Comparison of ENCODE assay signal across 1 cellular context in genomic region chr16:87317766-87318121, GRCh38.
A peak's percentile ranks its signal among the peaks of the same experiment; 100 is the strongest.
TF ChIP-seq lines count a peak whose summit lies in the region.

No MANE protein-coding gene starts in this region.

TF ChIP-seq in HepG2, 621 proteins besides CTCF, POLR2A, EP300 and RAD21 (continued from another document and continues in another):
- TF ChIP-seq MZF1 (CRISPR knock-in tag; IDR thresholded peaks at IDR 0.05; ENCODE audit: borderline replicate concordance) = no peak
- no peak for TF ChIP-seq SIX4 (CRISPR knock-in tag; IDR thresholded peaks at IDR 0.05)
- no peak; the same call in 1 of the 2 replicates for TF ChIP-seq SPEN (CRISPR knock-in tag; IDR thresholded peaks at IDR 0.05; ENCODE audit: low read depth)
- TF ChIP-seq RBAK (CRISPR knock-in tag; IDR thresholded peaks at IDR 0.05) = no peak
- TF ChIP-seq LRRFIP1 (CRISPR knock-in tag; conservative IDR thresholded peaks at IDR 0.05) = no peak
- TF ChIP-seq BCL3 (CRISPR knock-in tag; IDR thresholded peaks at IDR 0.05) = no peak
- TF ChIP-seq ZIK1 (CRISPR knock-in tag; IDR thresholded peaks at IDR 0.05; ENCODE audit: borderline replicate concordance, low read depth) = no peak
- no peak for TF ChIP-seq TBX2 (CRISPR knock-in tag; IDR thresholded peaks at IDR 0.05; ENCODE audit: borderline replicate concordance)
- TF ChIP-seq ZNF18 (CRISPR knock-in tag; IDR thresholded peaks at IDR 0.05; ENCODE audit: insufficient replicate concordance) = peak; percentile 16
- 0 out of 2 replicates have a peak, but pooled peaks have one; percentile 1 for TF ChIP-seq PHF21A (CRISPR knock-in tag; IDR thresholded peaks at IDR 0.05)
- no peak for TF ChIP-seq ZNF577 (CRISPR knock-in tag; IDR thresholded peaks at IDR 0.05; ENCODE audit: borderline replicate concordance, low read depth)
- TF ChIP-seq ZNF83 (CRISPR knock-in tag; IDR thresholded peaks at IDR 0.05; ENCODE audit: borderline replicate concordance) = no peak
- TF ChIP-seq ETS1 (CRISPR knock-in tag; IDR thresholded peaks at IDR 0.05) = no peak
- no peak for TF ChIP-seq KMT2B (CRISPR knock-in tag; IDR thresholded peaks at IDR 0.05)
- TF ChIP-seq ZNF724P (CRISPR knock-in tag; IDR thresholded peaks at IDR 0.05; ENCODE audit: borderline replicate concordance) = no peak
- TF ChIP-seq ZNF674 (CRISPR knock-in tag; IDR thresholded peaks at IDR 0.05; ENCODE audit: low read depth) = no peak
- TF ChIP-seq DMAP1 (CRISPR knock-in tag; IDR thresholded peaks at IDR 0.05) = peak; percentile 46
- TF ChIP-seq SATB2 (CRISPR knock-in tag; IDR thresholded peaks at IDR 0.05) = no peak
- peak; percentile 19 for TF ChIP-seq HNRNPLL (IDR thresholded peaks at IDR 0.05; ENCODE audit: low read depth, low read length, poor library complexity, severe bottlenecking)
- TF ChIP-seq NFE2 (CRISPR knock-in tag; IDR thresholded peaks at IDR 0.05) = no peak
- no peak for TF ChIP-seq FUBP1 (CRISPR knock-in tag; IDR thresholded peaks at IDR 0.05; ENCODE audit: borderline replicate concordance)
- no peak for TF ChIP-seq ZNF143 (CRISPR knock-in tag; IDR thresholded peaks at IDR 0.05)
- TF ChIP-seq ZNF292 (CRISPR knock-in tag; IDR thresholded peaks at IDR 0.05; ENCODE audit: borderline replicate concordance, low read depth) = no peak
- TF ChIP-seq GTF3A (CRISPR knock-in tag; conservative IDR thresholded peaks at IDR 0.05) = no peak
- no peak for TF ChIP-seq CENPBD1 (CRISPR knock-in tag; IDR thresholded peaks at IDR 0.05; ENCODE audit: borderline replicate concordance, low read depth)
- no peak for TF ChIP-seq SP4 (CRISPR knock-in tag; IDR thresholded peaks at IDR 0.05)
- TF ChIP-seq ZNF563 (CRISPR knock-in tag; IDR thresholded peaks at IDR 0.05) = no peak
- no peak for TF ChIP-seq ZBTB25 (CRISPR knock-in tag; IDR thresholded peaks at IDR 0.05)
- TF ChIP-seq SP1 (IDR thresholded peaks at IDR 0.05) = no peak
- no peak for TF ChIP-seq SP1 (CRISPR knock-in tag; IDR thresholded peaks at IDR 0.05)
- TF ChIP-seq SRY (CRISPR knock-in tag; IDR thresholded peaks at IDR 0.05) = no peak
- 0 out of 3 replicates have a peak, but pooled peaks have one; percentile 22 for TF ChIP-seq MXI1 (IDR thresholded peaks at IDR 0.05; ENCODE audit: borderline replicate concordance, low read depth, low read length)
- no peak for TF ChIP-seq RORA (CRISPR knock-in tag; IDR thresholded peaks at IDR 0.05)
- 0 out of 2 replicates have a peak, but pooled peaks have one; percentile 13 for TF ChIP-seq AKAP8 (CRISPR knock-in tag; IDR thresholded peaks at IDR 0.05)
- TF ChIP-seq SIN3A (IDR thresholded peaks at IDR 0.05; ENCODE audit: borderline replicate concordance, low read depth, low read length) = peak; percentile 16; the same call in 1 of the 2 replicates
- TF ChIP-seq TBL1XR1 (IDR thresholded peaks at IDR 0.05; ENCODE audit: borderline replicate concordance, low read length, partially characterized antibody) = peak; percentile 40
- no peak for TF ChIP-seq SNRNP70 (IDR thresholded peaks at IDR 0.05; ENCODE audit: low read depth, low read length)
- no peak for TF ChIP-seq MAZ (IDR thresholded peaks at IDR 0.05; ENCODE audit: borderline replicate concordance, low read depth, low read length)
- TF ChIP-seq MAZ (CRISPR knock-in tag; IDR thresholded peaks at IDR 0.05; ENCODE audit: low read depth) = no peak
- TF ChIP-seq SRSF4 (IDR thresholded peaks at IDR 0.05; ENCODE audit: low read depth, low read length, poor library complexity, severe bottlenecking) = no peak
- no peak for TF ChIP-seq HDAC1 (CRISPR knock-in tag; IDR thresholded peaks at IDR 0.05)
- no peak for TF ChIP-seq FOXO1 (CRISPR knock-in tag; IDR thresholded peaks at IDR 0.05)
- no peak for TF ChIP-seq ZNF646 (CRISPR knock-in tag; IDR thresholded peaks at IDR 0.05)
- no peak for TF ChIP-seq HNRNPUL1 (IDR thresholded peaks at IDR 0.05; ENCODE audit: low read depth, low read length)
- 0 out of 2 replicates have a peak, but pooled peaks have one; percentile 0 for TF ChIP-seq KAT8 (CRISPR knock-in tag; IDR thresholded peaks at IDR 0.05)
- no peak for TF ChIP-seq CBX1 (IDR thresholded peaks at IDR 0.05; ENCODE audit: low read depth)
- TF ChIP-seq MAX (IDR thresholded peaks at IDR 0.05) = peak; percentile 28
- 0 out of 2 replicates have a peak, but pooled peaks have one; percentile 86 for TF ChIP-seq TRAFD1 (CRISPR knock-in tag; IDR thresholded peaks at IDR 0.05; ENCODE audit: borderline replicate concordance)
- TF ChIP-seq ZSCAN25 (CRISPR knock-in tag; IDR thresholded peaks at IDR 0.05) = no peak
- peak; percentile 10 for TF ChIP-seq RBM22 (optimal IDR thresholded peaks at IDR 0.05; ENCODE audit: low read length)
- no peak for TF ChIP-seq TOE1 (CRISPR knock-in tag; IDR thresholded peaks at IDR 0.05)
